16 cellular contexts compared by ENCODE assay signal in genomic region chr1:228245111-228245510, GRCh38. TPM values are rescaled to one million over a fixed set of nuclear protein-coding genes. Genes with fewer than 3 reads are reported as not detected.
DNase-seq lines count a peak whose midpoint lies in the region; ATAC-seq, FAIRE-seq and TF ChIP-seq lines count a peak whose summit lies in the region.
"Had no signal": no experiment of that assay in that cellular context is flagged by ENCODE, and none has a peak within 500 bp of the region (broad histone marks: within the 10 kb centered on the region; RNA-seq: fewer than 3 reads in every experiment).

No MANE protein-coding gene starts in this region.

- no peak overlapping the region for H3K23ac ChIP-seq in mesendoderm (ENCODE audit: low read length)

- TF ChIP-seq POLR2A in HepG2 (IDR thresholded peaks at IDR 0.05; ENCODE audit: insufficient read depth in 1 of 2, low read depth in 2 of 2, low read length in 2 of 2), result no peak

- no peaks in the 10 kb centered on the region for H3K79me1 ChIP-seq in mesendoderm (ENCODE audit: low read length)

- TF ChIP-seq CTCF in liver (IDR thresholded peaks at IDR 0.05; ENCODE audit: low read depth, low read length, missing input control) (no peak), HepG2 (CRISPR knock-in tag; IDR thresholded peaks at IDR 0.05) (no peak), endodermal cell (conservative IDR thresholded peaks at IDR 0.05) (no peak)

- POLR2A ChIA-PET in HepG2 (lab: Yijun Ruan, JAX), result no interaction called here

- H3K9me3 Mint-ChIP-seq in endodermal cell, result peaks cover 62% of the 10 kb centered on the region
- H3K9me3 Mint-ChIP-seq in activated naive CD4-positive, alpha-beta T cell treated with anti-CD3 and anti-CD28 coated beads, Interleukin-2, amount 50 U/mL, for 72 hours, result peaks cover 40 to 41% of the 10 kb centered on the region in 2 donors

- H4K20me1 ChIP-seq in HepG2 (ENCODE audit: insufficient read depth, low read length), result no peaks in the 10 kb centered on the region
- H4K20me1 ChIP-seq: BLaER1 had no signal

- ATAC-seq in HepG2 (no peak), sciatic nerve (no peak)
- ATAC-seq in activated naive CD4-positive, alpha-beta T cell treated with anti-CD3 and anti-CD28 coated beads, Interleukin-2, amount 50 U/mL, for 72 hours, result no peak
- ATAC-seq: CD8-positive, alpha-beta T cell; HCT116 had no signal

- CTCF ChIA-PET in HepG2 (lab: Yijun Ruan, JAX; ENCODE audit: low intra/inter-chr PET ratio, low total read pairs), result no interaction called here

- peaks cover 85% of the 10 kb centered on the region for H3K36me3 Mint-ChIP-seq in endodermal cell (ENCODE audit: low read depth)
- H3K36me3 Mint-ChIP-seq in activated naive CD4-positive, alpha-beta T cell treated with anti-CD3 and anti-CD28 coated beads, Interleukin-2, amount 50 U/mL, for 72 hours, result peaks cover 68 to 74% of the 10 kb centered on the region in 2 donors

- WGBS in liver, result 92% methylated on average over 3 of the region's 3 CpGs
- WGBS in HepG2 (ENCODE audit: low lambda C conversion rate), result 6% methylated on average over 3 of the region's 3 CpGs
- WGBS in endodermal cell (ENCODE audit: insufficient coverage in 1 of 2, insufficient read length in 1 of 2), 2 experiments, result 93% methylated on average over 3 of the region's 3 CpGs; no CpG with 5 or more reads in 1 of the 2 experiments
- WGBS in mesendoderm (ENCODE audit: extremely low coverage, insufficient coverage, low lambda C conversion rate), result no CpG with 5 or more reads among the region's 3 CpGs

- H3K4me3 ChIP-seq in liver (ENCODE audit: low read depth in 1 of 3, low read length in 3 of 3), result peak overlapping the region in 2 of 3 donors; percentile 2 to 12
- no peak overlapping the region for H3K4me3 ChIP-seq in HepG2 (replicated peaks in 1 of 3; ENCODE audit: insufficient read depth in 1 of 3, low read depth in 2 of 3, low read length in 3 of 3)
- peak overlapping the region; percentile 21 for H3K4me3 ChIP-seq in endodermal cell (ENCODE audit: low read length)
- H3K4me3 ChIP-seq in mesendoderm (ENCODE audit: low read length), result peak overlapping the region; percentile 15
- H3K4me3 ChIP-seq: BLaER1 had no signal

- no peak overlapping the region for H2BK15ac ChIP-seq in mesendoderm (replicated peaks; ENCODE audit: low read depth)

- H2BK5ac ChIP-seq in mesendoderm (ENCODE audit: low read length), result no peak overlapping the region

- no peak for DNase-seq in HepG2 (ENCODE audit: low spot score)
- DNase-seq in endodermal cell, result no peak
- DNase-seq in mesendoderm, result peak; percentile 11
- no peak for DNase-seq in sciatic nerve (ENCODE audit: low spot score)
- DNase-seq in medulla oblongata (ENCODE audit: extremely low spot score), result no peak
- no peak for DNase-seq in activated naive CD4-positive, alpha-beta T cell treated with anti-CD3 and anti-CD28 coated beads, Interleukin-2, amount 50 U/mL, for 72 hours (ENCODE audit: low spot score in 2 of 2)
- DNase-seq: Calu3; CD8-positive, alpha-beta T cell; DMS79 treated with DMSO at 0.1 percent for 48 hours; GF-D8; GOT3; H7 had no signal

- no peak overlapping the region for H2BK120ac ChIP-seq in mesendoderm (ENCODE audit: low read depth, low read length)

- FAIRE-seq in HepG2 (lab: Jason Lieb, UNC), result no peak

- no peak overlapping the region for H4K8ac ChIP-seq in mesendoderm (ENCODE audit: low read depth, low read length)

- no TSS peak for BruUV-seq in HepG2 (replicated peaks; lab: Mats Ljungman, UMichigan)

- H3K27me3 ChIP-seq in liver (ENCODE audit: control insufficient read depth in 4 of 4, insufficient read depth in 4 of 4, low read length in 3 of 4) (peaks cover 0 to 3% (median 0%) of the 10 kb centered on the region in 4 donors), HepG2 (ENCODE audit: control insufficient read depth in 1 of 2, insufficient read depth in 2 of 2, low read length in 2 of 2) (no peaks in the 10 kb centered on the region; a peak in 2 of 5 replicates), endodermal cell (ENCODE audit: control insufficient read depth, insufficient read depth, low read length, poor library complexity, severe bottlenecking) (no peaks in the 10 kb centered on the region), mesendoderm (ENCODE audit: insufficient read depth, low read length, poor library complexity) (no peaks in the 10 kb centered on the region)
- H3K27me3 ChIP-seq: BLaER1 had no signal

- TF ChIP-seq RAD21 in liver (IDR thresholded peaks at IDR 0.05), result no peak
- no peak for TF ChIP-seq RAD21 in HepG2 (CRISPR knock-in tag; IDR thresholded peaks at IDR 0.05)

- H3K27ac ChIP-seq in liver (ENCODE audit: low read depth in 1 of 2, low read length in 2 of 2), result no peak overlapping the region
- H3K27ac ChIP-seq in HepG2 (ENCODE audit: extremely low read length, insufficient read depth, low read length), result no peak overlapping the region
- H3K27ac ChIP-seq in endodermal cell (ENCODE audit: low read depth, low read length), result no peak overlapping the region
- H3K27ac ChIP-seq in mesendoderm (ENCODE audit: low read depth, low read length), result no peak overlapping the region
- H3K27ac ChIP-seq: 22Rv1, BLaER1 had no signal

- in situ Hi-C loops in HepG2 (cut with HindIII; ENCODE audit: extremely low pct_ligation_motif_present, low pct_unique_long_range_greater_than_20kb), result no loop called here

- H4K5ac ChIP-seq in mesendoderm (ENCODE audit: low read length), result no peak overlapping the region

- H3K36me3 ChIP-seq in liver (ENCODE audit: control insufficient read depth in 4 of 4, insufficient read depth in 3 of 4, low read depth in 1 of 4, low read length in 3 of 4), result peaks cover 0 to 5% (median 0%) of the 10 kb centered on the region in 4 donors
- H3K36me3 ChIP-seq in HepG2 (replicated peaks in 1 of 2; ENCODE audit: control insufficient read depth in 1 of 2, insufficient read depth in 2 of 2, low read length in 2 of 2), result no peaks in the 10 kb centered on the region
- H3K36me3 ChIP-seq in endodermal cell (ENCODE audit: control insufficient read depth, insufficient read depth, low read length), result peaks cover 88% of the 10 kb centered on the region
- peaks cover 25% of the 10 kb centered on the region for H3K36me3 ChIP-seq in mesendoderm (ENCODE audit: control insufficient read depth, insufficient read depth, low read length)

- H2AK5ac ChIP-seq in mesendoderm (ENCODE audit: low read length), result no peak overlapping the region

- no peak overlapping the region for H3K4ac ChIP-seq in mesendoderm (ENCODE audit: low read depth, low read length)

- TF ChIP-seq EP300 in HepG2 (IDR thresholded peaks at IDR 0.05; ENCODE audit: low read depth in 2 of 2, low read length in 2 of 2) (no peak), HepG2 (CRISPR knock-in tag; IDR thresholded peaks at IDR 0.05; ENCODE audit: borderline replicate concordance) (no peak)

- H3K4me3 Mint-ChIP-seq in endodermal cell, result no peak overlapping the region
- H3K4me3 Mint-ChIP-seq: CD8-positive, alpha-beta T cell had no signal

- H3K27ac Mint-ChIP-seq in endodermal cell, result no peak overlapping the region
- no peak overlapping the region for H3K27ac Mint-ChIP-seq in activated naive CD4-positive, alpha-beta T cell treated with anti-CD3 and anti-CD28 coated beads, Interleukin-2, amount 50 U/mL, for 72 hours
- H3K27ac Mint-ChIP-seq: CD8-positive, alpha-beta T cell had no signal

- no peaks in the 10 kb centered on the region for H3K4me1 Mint-ChIP-seq in endodermal cell

- H3K56ac ChIP-seq in mesendoderm (ENCODE audit: low read length), result no peak overlapping the region

- H3K4me2 ChIP-seq in HepG2 (ENCODE audit: low read depth, low read length) (no peak overlapping the region), mesendoderm (ENCODE audit: low read length) (no peak overlapping the region)
- H3K4me2 ChIP-seq: BLaER1 had no signal

- H3K18ac ChIP-seq in mesendoderm (ENCODE audit: low read length), result no peak overlapping the region

- H3K79me2 ChIP-seq in HepG2 (ENCODE audit: insufficient read depth, low read length) (no peaks in the 10 kb centered on the region), mesendoderm (ENCODE audit: control insufficient read depth, insufficient read depth, low read length) (no peaks in the 10 kb centered on the region)

- H3K27me3 Mint-ChIP-seq in endodermal cell (ENCODE audit: insufficient read depth), result no peaks in the 10 kb centered on the region

- intact Hi-C loops in HepG2 (cut with micrococcal nuclease; ENCODE audit: unreplicated experiment), result no loop called here
- intact Hi-C loops in sciatic nerve (cut with DNase I), result no loop called here

- H3K9ac ChIP-seq in liver (ENCODE audit: low read depth in 1 of 2, low read length in 2 of 2), result no peak overlapping the region
- H3K9ac ChIP-seq in HepG2 (ENCODE audit: insufficient read depth, low read depth, low read length), result no peak overlapping the region
- no peak overlapping the region for H3K9ac ChIP-seq in endodermal cell (ENCODE audit: extremely low read depth, low read length, poor library complexity, severe bottlenecking)
- no peak overlapping the region for H3K9ac ChIP-seq in mesendoderm (ENCODE audit: low read length)
- H3K9ac ChIP-seq: BLaER1 had no signal

- H3K4me1 ChIP-seq in liver (ENCODE audit: control insufficient read depth in 4 of 4, insufficient read depth in 4 of 4, low read length in 3 of 4), result no peaks in the 10 kb centered on the region
- H3K4me1 ChIP-seq in HepG2 (ENCODE audit: insufficient read depth, low read length), result no peaks in the 10 kb centered on the region
- H3K4me1 ChIP-seq in endodermal cell (ENCODE audit: control insufficient read depth, insufficient read depth, low read length), result no peaks in the 10 kb centered on the region
- H3K4me1 ChIP-seq in mesendoderm (ENCODE audit: control insufficient read depth, low read depth, low read length), result no peaks in the 10 kb centered on the region
- H3K4me1 ChIP-seq: BLaER1 had no signal

- H2AFZ ChIP-seq in HepG2 (ENCODE audit: low read length), result no peak overlapping the region

- H3K9me3 ChIP-seq in liver (ENCODE audit: control insufficient read depth in 4 of 4, low read length in 3 of 4) (peaks cover 11 to 27% (median 20%) of the 10 kb centered on the region in 4 donors), HepG2 (ENCODE audit: low read length) (peaks cover 37% of the 10 kb centered on the region), endodermal cell (ENCODE audit: control insufficient read depth, low read length) (peaks cover 68% of the 10 kb centered on the region)

RNA-seq across cellular contexts. Expression of gene OBSCN, which starts 37.3 kb away (rescaled TPM):
- 1 to 10 TPM; 4.6 to 5.6 TPM for total RNA-seq in liver
- under 1 TPM; 0.54 to 0.71 TPM for polyA plus RNA-seq in liver
- total RNA-seq in HepG2 (2016; rRNA removed; fragmentation: Illumina TruSeq; extraction: Trizol), result 0.08 and 0.20 TPM in 2 replicates
- total RNA-seq in HepG2 (2016; cell fraction: cytosol; rRNA removed; fragmentation: Illumina TruSeq; extraction: Trizol; ENCODE audit: low read depth), result not detected in 2 replicates
- 0.09 and 0.13 TPM in 2 replicates for total RNA-seq in HepG2 (2016; cell fraction: insoluble cytoplasmic fraction; rRNA removed; fragmentation: Illumina TruSeq; extraction: Trizol)
- 0.06 and 0.07 TPM in 2 replicates for total RNA-seq in HepG2 (2016; cell fraction: membrane; rRNA removed; fragmentation: Illumina TruSeq; extraction: Trizol)
- 0.12 TPM in 1 of 2 replicates, not detected in the other for total RNA-seq in HepG2 (2016; cell fraction: nucleus; rRNA removed; fragmentation: Illumina TruSeq; extraction: Trizol)
- polyA plus RNA-seq in HepG2 (2011; rRNA removed), result 0.10 and 0.20 TPM in 2 replicates
- 0.03 and 0.07 TPM in 2 replicates for polyA plus RNA-seq in HepG2 (2011; cell fraction: cytosol; rRNA removed)
- polyA plus RNA-seq in HepG2 (2011; cell fraction: nucleus; rRNA removed), result 0.58 and 1.1 TPM in 2 replicates
- 0.09 and 0.55 TPM in 2 replicates for polyA plus RNA-seq in HepG2 (2012)
- not detected in 2 replicates for polyA plus RNA-seq in HepG2 (2016; cell fraction: cytosol; fragmentation: Illumina TruSeq; extraction: Trizol; ENCODE audit: low read depth)
- polyA plus RNA-seq in HepG2 (2016; cell fraction: insoluble cytoplasmic fraction; fragmentation: Illumina TruSeq; extraction: Trizol; ENCODE audit: low read depth), result 0.08 and 0.10 TPM in 2 replicates
- not detected in 2 replicates for polyA plus RNA-seq in HepG2 (2016; cell fraction: membrane; fragmentation: Illumina TruSeq; extraction: Trizol; ENCODE audit: low read depth)
- 0.14 and 0.32 TPM in 2 replicates for polyA plus RNA-seq in HepG2 (2016; cell fraction: nucleus; fragmentation: Illumina TruSeq; extraction: Trizol; ENCODE audit: insufficient read depth, low read depth)
- polyA minus RNA-seq in HepG2 (2011; rRNA and poly(A)+ RNA removed; ENCODE audit: low replicate concordance), result 0.24 and 23.5 TPM in 2 replicates
- polyA minus RNA-seq in HepG2 (2011; cell fraction: cytosol; rRNA and poly(A)+ RNA removed), result 0.10 and 0.35 TPM in 2 replicates
- polyA minus RNA-seq in HepG2 (2011; cell fraction: nucleus; rRNA and poly(A)+ RNA removed), result 0.52 and 0.99 TPM in 2 replicates
- 10 to 100 TPM; 53.7 to 68.9 TPM for total RNA-seq in endodermal cell
- polyA plus RNA-seq in endodermal cell (2013, experiment 1 of 2), result 17.7 TPM
- 15.0 TPM for polyA plus RNA-seq in endodermal cell (2013, experiment 2 of 2)
- polyA plus RNA-seq in mesendoderm (2013, experiment 1 of 2), result 5.0 TPM
- polyA plus RNA-seq in mesendoderm (2013, experiment 2 of 2), result 5.2 TPM
- 18.3 TPM for total RNA-seq in sciatic nerve
- total RNA-seq in activated naive CD4-positive, alpha-beta T cell treated with anti-CD3 and anti-CD28 coated beads, Interleukin-2, amount 50 U/mL, for 72 hours, result 10 to 100 TPM; 20.8 to 37.5 TPM

Comparison
In these comparisons a context has a peak if more than half of its experiments do, and no peak if none do; other contexts are left out.
1. H3K4me3 ChIP-seq: peak in liver (2 of 3), endodermal cell (single experiment) and mesendoderm (single experiment); none in HepG2 (0 of 3).